ENCODE assay signal across 8 cellular contexts in genomic region chr22:32517921-32518320, GRCh38.
"Had no signal": no experiment of that assay in that cellular context is flagged by ENCODE, and none has a peak within 500 bp of the region (broad histone marks: within the 10 kb centered on the region; RNA-seq: fewer than 3 reads in every experiment).

No MANE protein-coding gene starts in this region.

- DNase-seq: GDM1, GF-D8 had no signal

- FAIRE-seq: G401.6, GM12878, GM12891, GM12892, GM18507, GM19239 had no signal
